Comparison of ENCODE assay signal across 29 cellular contexts in genomic region chr7:57370739-57371098, GRCh38.
"Had no signal": no experiment of that assay in that cellular context is flagged by ENCODE, and none has a peak within 500 bp of the region (broad histone marks: within the 10 kb centered on the region; RNA-seq: fewer than 3 reads in every experiment).

No MANE protein-coding gene starts in this region.

- H3K4me1 ChIP-seq: stomach, suprapubic skin, testis, thyroid gland, tibial artery, tibial nerve, transverse colon, upper lobe of left lung, upper lobe of right lung, uterus, vagina had no signal

- H3K4me3 Mint-ChIP-seq: stimulated activated effector memory CD8-positive, alpha-beta T cell treated with anti-CD3 and anti-CD28 coated beads, Interleukin-12 subunit alpha, Interleukin-12 subunit beta, amount 100 ng/mL, for 72 hours; stimulated activated memory B cell treated with anti-CD40 and anti-IgM and Interleukin-4, amounts not matched to agents 10 μg/mL and 1 μg/mL and 100 μg/mL, for 72 hours; stimulated activated naive B cell treated with anti-CD40 and anti-IgM and Interleukin-4, amounts not matched to agents 10 μg/mL and 1 μg/mL and 100 μg/mL, for 72 hours; stimulated activated naive CD8-positive, alpha-beta T cell treated with anti-CD3 and anti-CD28 coated beads, Interleukin-15, amount 100 ng/mL, for 72 hours; stimulated activated naive CD8-positive, alpha-beta T cell treated with anti-CD3 and anti-CD28 coated beads, Interleukin-15, Interleukin-2, amounts not matched to agents 100 ng/mL and 50 ng/mL, for 24 hours; type B pancreatic cell had no signal

- H3K36me3 ChIP-seq: stomach, suprapubic skin, thoracic aorta, thyroid gland, tibial artery, tibial nerve, transverse colon, upper lobe of left lung, upper lobe of right lung, uterus, vagina had no signal

- H3K36me3 Mint-ChIP-seq: stimulated activated effector memory CD8-positive, alpha-beta T cell treated with anti-CD3 and anti-CD28 coated beads, Interleukin-12 subunit alpha, Interleukin-12 subunit beta, amount 100 ng/mL, for 72 hours; stimulated activated memory B cell treated with anti-CD40 and anti-IgM and Interleukin-4, amounts not matched to agents 10 μg/mL and 1 μg/mL and 100 μg/mL, for 72 hours; type B pancreatic cell had no signal

- ATAC-seq: stimulated activated effector memory CD8-positive, alpha-beta T cell treated with anti-CD3 and anti-CD28 coated beads, Interleukin-12 subunit alpha, Interleukin-12 subunit beta, amount 100 ng/mL, for 72 hours; stimulated activated memory B cell treated with anti-CD40 and anti-IgM and Interleukin-4, amounts not matched to agents 10 μg/mL and 1 μg/mL and 100 μg/mL, for 72 hours; stimulated activated naive B cell treated with anti-CD40 and anti-IgM and Interleukin-4, amounts not matched to agents 10 μg/mL and 1 μg/mL and 100 μg/mL, for 72 hours; stimulated activated naive CD8-positive, alpha-beta T cell treated with anti-CD3 and anti-CD28 coated beads, Interleukin-15, amount 100 ng/mL, for 72 hours; stimulated activated naive CD8-positive, alpha-beta T cell treated with anti-CD3 and anti-CD28 coated beads, Interleukin-15, Interleukin-2, amounts not matched to agents 100 U/mL and 50 U/mL, for 24 hours; upper lobe of right lung had no signal

- H3K27ac Mint-ChIP-seq: stimulated activated effector memory CD8-positive, alpha-beta T cell treated with anti-CD3 and anti-CD28 coated beads, Interleukin-12 subunit alpha, Interleukin-12 subunit beta, amount 100 ng/mL, for 72 hours; stimulated activated memory B cell treated with anti-CD40 and anti-IgM and Interleukin-4, amounts not matched to agents 10 μg/mL and 1 μg/mL and 100 μg/mL, for 72 hours; stimulated activated naive B cell treated with anti-CD40 and anti-IgM and Interleukin-4, amounts not matched to agents 10 μg/mL and 1 μg/mL and 100 μg/mL, for 72 hours; stimulated activated naive CD8-positive, alpha-beta T cell treated with anti-CD3 and anti-CD28 coated beads, Interleukin-15, amount 100 ng/mL, for 72 hours; stimulated activated naive CD8-positive, alpha-beta T cell treated with anti-CD3 and anti-CD28 coated beads, Interleukin-15, Interleukin-2, amounts not matched to agents 100 ng/mL and 50 ng/mL, for 24 hours; type B pancreatic cell had no signal

- H3K27ac ChIP-seq: stomach, suprapubic skin, testis, thoracic aorta, thyroid gland, tibial artery, tibial nerve, transverse colon, upper lobe of left lung, upper lobe of right lung, uterus, vagina had no signal

- H3K27me3 Mint-ChIP-seq: stimulated activated memory B cell treated with anti-CD40 and anti-IgM and Interleukin-4, amounts not matched to agents 10 μg/mL and 1 μg/mL and 100 μg/mL, for 72 hours; stimulated activated naive B cell treated with anti-CD40 and anti-IgM and Interleukin-4, amounts not matched to agents 10 μg/mL and 1 μg/mL and 100 μg/mL, for 72 hours; stimulated activated naive CD8-positive, alpha-beta T cell treated with anti-CD3 and anti-CD28 coated beads, Interleukin-15, amount 100 ng/mL, for 72 hours; stimulated activated naive CD8-positive, alpha-beta T cell treated with anti-CD3 and anti-CD28 coated beads, Interleukin-15, Interleukin-2, amounts not matched to agents 100 ng/mL and 50 ng/mL, for 24 hours; type B pancreatic cell had no signal

- H3K4me3 ChIP-seq: stomach, suprapubic skin, testis, thoracic aorta, thyroid gland, tibial artery, tibial nerve, transverse colon, upper lobe of left lung, upper lobe of right lung, uterus, vagina had no signal

- FAIRE-seq: urothelium cell line had no signal

- H3K9me3 ChIP-seq: testis, thoracic aorta, thyroid gland, upper lobe of right lung, uterus, vagina had no signal

- DNase-seq: stimulated activated CD4-positive, alpha-beta T cell treated with anti-CD3 and anti-CD28 coated beads, Interleukin-2, amount 100 ng/mL, for 48 hours; stimulated activated CD4-positive, alpha-beta T cell treated with anti-CD3 and anti-CD28 coated beads, Interleukin-4, amount 100 ng/mL, for 1 hour; stimulated activated CD4-positive, alpha-beta T cell treated with anti-CD3 and anti-CD28 coated beads, Interleukin-4, amount 100 ng/mL, for 24 hours; stimulated activated CD4-positive, alpha-beta T cell treated with anti-CD3 and anti-CD28 coated beads, Interleukin-4, amount 100 ng/mL, for 4 hours; stimulated activated CD8-positive, alpha-beta memory T cell treated with anti-CD3 and anti-CD28 coated beads, Interleukin-4, amount 100 ng/mL, for 48 hours; stimulated activated naive B cell treated with anti-CD40 and anti-IgM and Interleukin-4, amounts not matched to agents 10 μg/mL and 1 μg/mL and 100 μg/mL, for 72 hours; stimulated activated naive CD4-positive, alpha-beta T cell; stimulated activated naive CD4-positive, alpha-beta T cell treated with Interleukin-2 at 50 U/mL for 16 hours; stimulated activated naive CD8-positive, alpha-beta T cell treated with anti-CD3 and anti-CD28 coated beads, Interleukin-15, amount 100 ng/mL, for 72 hours; stimulated activated naive CD8-positive, alpha-beta T cell treated with anti-CD3 and anti-CD28 coated beads, Interleukin-15, Interleukin-2, amounts not matched to agents 100 U/mL and 50 U/mL, for 24 hours; stomach; substantia nigra; testis; thyroid gland; tibial artery; transverse colon; trophoblast cell; upper lobe of left lung; upper lobe of right lung; uterus had no signal

- H3K27me3 ChIP-seq: stomach, suprapubic skin, testis, thyroid gland, tibial nerve, transverse colon, upper lobe of left lung, upper lobe of right lung, uterus, vagina had no signal

- H3K4me1 Mint-ChIP-seq: stimulated activated effector memory CD8-positive, alpha-beta T cell treated with anti-CD3 and anti-CD28 coated beads, Interleukin-12 subunit alpha, Interleukin-12 subunit beta, amount 100 ng/mL, for 72 hours; stimulated activated memory B cell treated with anti-CD40 and anti-IgM and Interleukin-4, amounts not matched to agents 10 μg/mL and 1 μg/mL and 100 μg/mL, for 72 hours; stimulated activated naive B cell treated with anti-CD40 and anti-IgM and Interleukin-4, amounts not matched to agents 10 μg/mL and 1 μg/mL and 100 μg/mL, for 72 hours; stimulated activated naive CD8-positive, alpha-beta T cell treated with anti-CD3 and anti-CD28 coated beads, Interleukin-15, amount 100 ng/mL, for 72 hours had no signal
